ENCODE assay signal across 19 cellular contexts in the genomic region with DNA sequence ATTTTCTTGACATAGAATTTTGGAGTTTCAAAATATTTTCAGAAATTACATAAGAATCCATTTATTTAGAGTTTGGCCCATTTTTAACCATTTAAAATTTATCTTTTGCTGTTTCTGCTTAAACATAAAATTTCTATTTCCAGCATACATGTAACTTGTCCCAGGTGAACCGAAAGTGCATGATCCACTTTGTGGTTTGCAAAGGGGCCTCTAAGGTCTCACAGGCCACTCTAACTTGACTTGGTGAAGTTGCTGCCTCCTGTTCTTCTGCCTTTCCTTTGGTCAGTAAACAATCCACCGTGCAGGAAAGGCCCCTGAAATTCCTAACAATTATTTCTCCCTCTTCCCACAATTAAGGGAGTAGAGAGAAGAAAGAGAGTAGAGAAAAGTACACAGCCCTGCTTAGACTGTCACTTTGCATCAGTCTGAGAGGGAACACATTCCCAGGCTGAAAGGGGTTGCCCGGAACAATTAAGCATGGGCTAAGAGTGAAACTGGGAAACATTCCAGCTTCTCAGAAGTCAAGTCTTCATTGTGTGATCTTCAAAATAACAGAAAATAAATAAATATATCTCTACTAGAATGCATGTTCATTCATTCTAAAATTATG.
DNase-seq lines count a peak whose midpoint lies in the region; ATAC-seq and TF ChIP-seq lines count a peak whose summit lies in the region.
"Had no signal": no experiment of that assay in that cellular context is flagged by ENCODE, and none has a peak within 500 bp of the region (broad histone marks: within the 10 kb centered on the region; RNA-seq: fewer than 3 reads in every experiment).

No MANE protein-coding gene starts in this region.

- no peaks in the 10 kb centered on the region for H3K79me1 ChIP-seq in mesendoderm (ENCODE audit: low read length)

- no peaks in the 10 kb centered on the region for H3K9me3 ChIP-seq in mammary epithelial cell (replicated peaks; ENCODE audit: insufficient read depth, low read length)
- H3K9me3 ChIP-seq: BLaER1 treated with 17β-estradiol and CSF1 and Interleukin-3, amounts not matched to agents 10 nM and 100 nM; psoas muscle had no signal

- H3K36me3 Mint-ChIP-seq in activated T-helper 17 cell treated with anti-CD3 and anti-CD28 coated beads, Interleukin-2, amount 50 U/mL, for 72 hours (ENCODE audit: low read depth): no peaks in the 10 kb centered on the region
- H3K36me3 Mint-ChIP-seq: type B pancreatic cell had no signal

- intact Hi-C loops in mammary epithelial cell (cut with micrococcal nuclease): no loop called here

- no peak overlapping the region for H2AK5ac ChIP-seq in mesendoderm (ENCODE audit: low read length)

- no peak overlapping the region for H3K23ac ChIP-seq in mesendoderm (ENCODE audit: low read length)

- CTCF ChIA-PET in mammary epithelial cell (lab: Charles Lee; ENCODE audit: low non-redundant PET): no interaction called here

- H3K4me1 Mint-ChIP-seq in activated T-helper 17 cell treated with anti-CD3 and anti-CD28 coated beads, Interleukin-2, amount 50 U/mL, for 72 hours: no peaks in the 10 kb centered on the region
- H3K4me1 Mint-ChIP-seq: activated CD4-positive, alpha-beta T cell treated with anti-CD3 and anti-CD28 coated beads, Interleukin-2, amount 10 ng/mL, durations not matched to agents 24 days and 14 days had no signal

- peak overlapping the region; percentile 51; the same call in 1 of the 2 replicates for H2AFZ ChIP-seq in KMS-11 (ENCODE audit: low read depth)
- peak overlapping the region; percentile 55 for H2AFZ ChIP-seq in mammary epithelial cell (ENCODE audit: low read depth, low read length)

- 69% methylated on average over 3 of the region's 3 CpGs for WGBS in mammary epithelial cell (ENCODE audit: low coverage, missing lambda C conversion rate)
- WGBS in mesendoderm (ENCODE audit: extremely low coverage, insufficient coverage, low lambda C conversion rate): no CpG with 5 or more reads among the region's 3 CpGs

- no peaks in the 10 kb centered on the region for H3K9me3 Mint-ChIP-seq in activated T-helper 17 cell treated with anti-CD3 and anti-CD28 coated beads, Interleukin-2, amount 50 U/mL, for 72 hours
- H3K9me3 Mint-ChIP-seq: activated CD4-positive, alpha-beta T cell treated with anti-CD3 and anti-CD28 coated beads, Interleukin-2, amount 10 ng/mL, durations not matched to agents 24 days and 14 days; activated T-cell treated with anti-CD3 and anti-CD28 coated beads, Interleukin-2, amount 50 U/mL, for 4 hours had no signal

- H3K27ac ChIP-seq in KMS-11: peak overlapping the region; percentile 8; the same call in 1 of the 2 replicates
- no peak overlapping the region for H3K27ac ChIP-seq in mammary epithelial cell (ENCODE audit: insufficient read depth, low read depth, low read length)
- H3K27ac ChIP-seq in mesendoderm (ENCODE audit: low read depth, low read length): no peak overlapping the region
- H3K27ac ChIP-seq: BLaER1 treated with 17β-estradiol and CSF1 and Interleukin-3, amounts not matched to agents 10 nM and 100 nM; dorsolateral prefrontal cortex; psoas muscle had no signal

- H3K27me3 Mint-ChIP-seq in activated T-helper 17 cell treated with anti-CD3 and anti-CD28 coated beads, Interleukin-2, amount 50 U/mL, for 72 hours: no peaks in the 10 kb centered on the region
- H3K27me3 Mint-ChIP-seq: activated CD4-positive, alpha-beta T cell treated with anti-CD3 and anti-CD28 coated beads, Interleukin-2, amount 10 ng/mL, durations not matched to agents 24 days and 14 days; type B pancreatic cell had no signal

- ATAC-seq in GM21723 (IDR thresholded peaks at IDR 0.05; ENCODE audit: unreplicated experiment): no peak
- ATAC-seq in activated T-helper 17 cell treated with anti-CD3 and anti-CD28 coated beads, Interleukin-2, amount 50 U/mL, for 72 hours (replicated peaks): no peak
- ATAC-seq: activated T-cell treated with anti-CD3 and anti-CD28 coated beads, Interleukin-2, amount 50 U/mL, for 4 hours; psoas muscle had no signal

- dilution Hi-C loops in mammary epithelial cell (cut with HindIII; ENCODE audit: low sequenced_read_pairs): no loop called here

- H3K79me2 ChIP-seq in KMS-11 (ENCODE audit: insufficient read depth, low read depth) (no peaks in the 10 kb centered on the region), mammary epithelial cell (ENCODE audit: insufficient read depth, low read length) (no peaks in the 10 kb centered on the region), mesendoderm (ENCODE audit: control insufficient read depth, insufficient read depth, low read length) (no peaks in the 10 kb centered on the region)

- H3K4me3 ChIP-seq in KMS-11 (IDR thresholded peaks at IDR 0.05; ENCODE audit: insufficient read depth, low read depth, low read length): no peak overlapping the region
- H3K4me3 ChIP-seq in mammary epithelial cell (replicated peaks in 1 of 3; ENCODE audit: insufficient read depth in 1 of 3, low read depth in 2 of 3, low read length in 3 of 3): no peak overlapping the region
- no peak overlapping the region for H3K4me3 ChIP-seq in mesendoderm (ENCODE audit: low read length)
- H3K4me3 ChIP-seq: BLaER1 treated with 17β-estradiol and CSF1 and Interleukin-3, amounts not matched to agents 10 nM and 100 nM; dorsolateral prefrontal cortex; psoas muscle had no signal

- peak overlapping the region; percentile 61 for H2BK120ac ChIP-seq in mesendoderm (ENCODE audit: low read depth, low read length)

- no peak overlapping the region for H4K8ac ChIP-seq in mesendoderm (ENCODE audit: low read depth, low read length)

- DNase-seq in DMS114 treated with DMSO at 0.1 percent for 48 hours (lab: John Stamatoyannopoulos, UW; ENCODE audit: unreplicated experiment) (peak; percentile 46), mammary epithelial cell (no peak), mesendoderm (peak; percentile 11), NCI-H226 (no peak)
- no peak for DNase-seq in stimulated activated CD4-positive, alpha-beta T cell treated with anti-CD3 and anti-CD28 coated beads, Interleukin-4, amount 100 ng/mL, for 1 hour
- DNase-seq: activated CD4-positive, alpha-beta T cell treated with anti-CD3 and anti-CD28 coated beads, Interleukin-2, amount 10 ng/mL, durations not matched to agents 24 days and 14 days; activated T-cell treated with anti-CD3 and anti-CD28 coated beads, Interleukin-2, amount 50 U/mL, for 4 hours; dorsolateral prefrontal cortex; kidney; NCI-H1417 treated with DMSO at 0.1 percent for 48 hours; NCI-H774; psoas muscle; Right ventricle myocardium superior; stimulated activated CD8-positive, alpha-beta memory T cell treated with anti-CD3 and anti-CD28 coated beads, Interleukin-4, amount 100 ng/mL, for 48 hours had no signal

- H3K27me3 ChIP-seq in KMS-11 (ENCODE audit: insufficient read depth, low read depth): no peaks in the 10 kb centered on the region
- H3K27me3 ChIP-seq in mammary epithelial cell (ENCODE audit: insufficient read depth, low read length): no peaks in the 10 kb centered on the region
- no peaks in the 10 kb centered on the region for H3K27me3 ChIP-seq in mesendoderm (ENCODE audit: insufficient read depth, low read length, poor library complexity)
- H3K27me3 ChIP-seq: BLaER1 treated with 17β-estradiol and CSF1 and Interleukin-3, amounts not matched to agents 10 nM and 100 nM; dorsolateral prefrontal cortex had no signal

- H3K27ac Mint-ChIP-seq in activated T-helper 17 cell treated with anti-CD3 and anti-CD28 coated beads, Interleukin-2, amount 50 U/mL, for 72 hours: no peak overlapping the region
- H3K27ac Mint-ChIP-seq: activated CD4-positive, alpha-beta T cell treated with anti-CD3 and anti-CD28 coated beads, Interleukin-2, amount 10 ng/mL, durations not matched to agents 24 days and 14 days; type B pancreatic cell had no signal

- no peak overlapping the region for H2BK5ac ChIP-seq in mesendoderm (ENCODE audit: low read length)

- in situ Hi-C loops in mammary epithelial cell (cut with MboI; ENCODE audit: low sequenced_read_pairs in 2 of 2): no loop called here

- no peak overlapping the region for H2BK15ac ChIP-seq in mesendoderm (replicated peaks; ENCODE audit: low read depth)

- BruUV-seq in mammary epithelial cell (replicated peaks; lab: Mats Ljungman, UMichigan): no TSS peak

- H3K18ac ChIP-seq in mesendoderm (ENCODE audit: low read length): no peak overlapping the region

- no peak overlapping the region for H3K4ac ChIP-seq in mesendoderm (ENCODE audit: low read depth, low read length)

- H3K9ac ChIP-seq in KMS-11 (peak overlapping the region; percentile 35; the same call in 1 of the 2 replicates), mammary epithelial cell (ENCODE audit: insufficient read depth, low read length) (no peak overlapping the region), mesendoderm (ENCODE audit: low read length) (no peak overlapping the region)
- H3K9ac ChIP-seq: BLaER1 treated with 17β-estradiol and CSF1 and Interleukin-3, amounts not matched to agents 10 nM and 100 nM had no signal

- H3K4me3 Mint-ChIP-seq in activated T-helper 17 cell treated with anti-CD3 and anti-CD28 coated beads, Interleukin-2, amount 50 U/mL, for 72 hours: no peak overlapping the region
- H3K4me3 Mint-ChIP-seq: activated CD4-positive, alpha-beta T cell treated with anti-CD3 and anti-CD28 coated beads, Interleukin-2, amount 10 ng/mL, durations not matched to agents 24 days and 14 days; activated T-cell treated with anti-CD3 and anti-CD28 coated beads, Interleukin-2, amount 50 U/mL, for 4 hours; type B pancreatic cell had no signal

- H4K20me1 ChIP-seq in KMS-11 (ENCODE audit: insufficient read depth) (no peaks in the 10 kb centered on the region), mammary epithelial cell (ENCODE audit: insufficient read depth, low read length) (no peaks in the 10 kb centered on the region)
- H4K20me1 ChIP-seq: BLaER1 treated with 17β-estradiol and CSF1 and Interleukin-3, amounts not matched to agents 10 nM and 100 nM had no signal

- H3K4me2 ChIP-seq in KMS-11 (peak overlapping the region; percentile 88), mammary epithelial cell (ENCODE audit: insufficient read depth, low read depth, low read length) (no peak overlapping the region), mesendoderm (ENCODE audit: low read length) (no peak overlapping the region)

- H3K36me3 ChIP-seq in KMS-11 (ENCODE audit: insufficient read depth) (no peaks in the 10 kb centered on the region), mammary epithelial cell (ENCODE audit: insufficient read depth, low read length) (no peaks in the 10 kb centered on the region), mesendoderm (ENCODE audit: control insufficient read depth, insufficient read depth, low read length) (no peaks in the 10 kb centered on the region)
- H3K36me3 ChIP-seq: BLaER1 treated with 17β-estradiol and CSF1 and Interleukin-3, amounts not matched to agents 10 nM and 100 nM had no signal

- H3K4me1 ChIP-seq in KMS-11 (ENCODE audit: low read depth, poor library complexity, severe bottlenecking): peaks cover 49% of the 10 kb centered on the region
- no peaks in the 10 kb centered on the region for H3K4me1 ChIP-seq in mammary epithelial cell (ENCODE audit: insufficient read depth, low read length)
- no peaks in the 10 kb centered on the region for H3K4me1 ChIP-seq in mesendoderm (ENCODE audit: control insufficient read depth, low read depth, low read length)
- H3K4me1 ChIP-seq: psoas muscle had no signal

- TF ChIP-seq CTCF in KMS-11 (conservative IDR thresholded peaks at IDR 0.05; ENCODE audit: low read depth, low read length) (no peak), mammary epithelial cell (conservative IDR thresholded peaks at IDR 0.05 in 1 of 2, IDR thresholded peaks at IDR 0.05 in 1 of 2; ENCODE audit: extremely low read depth in 1 of 2, insufficient read depth in 1 of 2, low read depth in 1 of 2, low read length in 2 of 2) (no peak)

- H4K5ac ChIP-seq in mesendoderm (ENCODE audit: low read length): no peak overlapping the region

- H3K56ac ChIP-seq in mesendoderm (ENCODE audit: low read length): peak overlapping the region; percentile 19

Comparison
In these comparisons a context has a peak if more than half of its experiments do, and no peak if none do; other contexts are left out.
1. DNase-seq: peak in DMS114 treated with DMSO at 0.1 percent for 48 hours (single experiment) and mesendoderm (single experiment); none in mammary epithelial cell (single experiment), stimulated activated CD4-positive, alpha-beta T cell treated with anti-CD3 and anti-CD28 coated beads, Interleukin-4, amount 100 ng/mL, for 1 hour (single experiment) and NCI-H226 (single experiment).